1 cellular context compared by ENCODE assay signal in genomic region chr3:101791778-101792177, GRCh38.
TF ChIP-seq lines count a peak whose summit lies in the region.

No MANE protein-coding gene starts in this region.

TF ChIP-seq in GM12878, 131 proteins besides CTCF, POLR2A, EP300 and RAD21 (continued from another document and continues in another):
- TF ChIP-seq E2F8 (IDR thresholded peaks at IDR 0.05; ENCODE audit: low read depth, partially characterized antibody) (peak; percentile 42), POLR2AphosphoS5 (IDR thresholded peaks at IDR 0.05; ENCODE audit: low read length) (no peak), E2F4 (IDR thresholded peaks at IDR 0.05; ENCODE audit: low read depth, low read length) (no peak), HDAC6 (IDR thresholded peaks at IDR 0.05; ENCODE audit: unreplicated experiment) (no peak), SREBF1 (IDR thresholded peaks at IDR 0.05; ENCODE audit: low read length) (no peak), MYC (IDR thresholded peaks at IDR 0.05; ENCODE audit: insufficient read depth, insufficient read length, insufficient replicate concordance, low read length, severe bottlenecking) (no peak), IRF4 (IDR thresholded peaks at IDR 0.05; ENCODE audit: low read depth, low read length) (peak; percentile 75; the same call in 1 of the 2 replicates), CBFB (IDR thresholded peaks at IDR 0.05; ENCODE audit: low read depth) (peak; percentile 53; the same call in 1 of the 2 replicates), IRF3 (IDR thresholded peaks at IDR 0.05) (no peak), SKIL (IDR thresholded peaks at IDR 0.05; ENCODE audit: low read depth, poor library complexity, severe bottlenecking) (peak; percentile 98), HCFC1 (IDR thresholded peaks at IDR 0.05; ENCODE audit: low read length) (no peak), NBN (IDR thresholded peaks at IDR 0.05) (peak; percentile 97), KLF5 (IDR thresholded peaks at IDR 0.05; ENCODE audit: partially characterized antibody) (peak; percentile 96), ETV6 (conservative IDR thresholded peaks at IDR 0.05 in 1 of 2, IDR thresholded peaks at IDR 0.05 in 1 of 2; ENCODE audit: borderline replicate concordance in 1 of 2, low read depth in 1 of 2) (no peak; a peak in 1 of 4 replicates), JUNB (IDR thresholded peaks at IDR 0.05) (peak; percentile 24; the same call in 1 of the 2 replicates), ZNF622 (IDR thresholded peaks at IDR 0.05) (no peak), RFX5 (IDR thresholded peaks at IDR 0.05; ENCODE audit: low read depth, low read length) (no peak), ZNF687 (IDR thresholded peaks at IDR 0.05) (no peak), ATF7 (IDR thresholded peaks at IDR 0.05; ENCODE audit: low read depth) (peak; percentile 92), PKNOX1 (IDR thresholded peaks at IDR 0.05) (peak; percentile 21; the same call in 1 of the 2 replicates), ZNF217 (IDR thresholded peaks at IDR 0.05) (peak; percentile 99), ZNF592 (IDR thresholded peaks at IDR 0.05) (no peak), E4F1 (IDR thresholded peaks at IDR 0.05; ENCODE audit: borderline replicate concordance, partially characterized antibody) (no peak), IKZF2 (IDR thresholded peaks at IDR 0.05) (peak; percentile 92 to 94), TAF1 (IDR thresholded peaks at IDR 0.05; ENCODE audit: borderline replicate concordance, low read depth, low read length) (no peak), SUZ12 (IDR thresholded peaks at IDR 0.05; ENCODE audit: unreplicated experiment) (no peak), PRDM15 (CRISPR knock-in tag; IDR thresholded peaks at IDR 0.05) (no peak), MAX (IDR thresholded peaks at IDR 0.05; ENCODE audit: low read depth, low read length) (no peak), NR2F1 (conservative IDR thresholded peaks at IDR 0.05) (peak; percentile 71), SRF (IDR thresholded peaks at IDR 0.05; ENCODE audit: low read depth in 2 of 2, low read length in 2 of 2) (no peak), ASH2L (IDR thresholded peaks at IDR 0.05; ENCODE audit: borderline replicate concordance, low read depth) (no peak)
